ENCODE assay signal across 27 cellular contexts in genomic region chr11:120289426-120289825, GRCh38. TPM values are rescaled to one million over a fixed set of nuclear protein-coding genes. Genes with fewer than 3 reads are reported as not detected.
"Had no signal": no experiment of that assay in that cellular context is flagged by ENCODE, and none has a peak within 500 bp of the region (broad histone marks: within the 10 kb centered on the region; RNA-seq: fewer than 3 reads in every experiment).

No MANE protein-coding gene starts in this region.

- H3K4me2 ChIP-seq: smooth muscle cell had no signal

- H3K4me1 Mint-ChIP-seq: activated CD4-positive, alpha-beta T cell treated with anti-CD3 and anti-CD28 coated beads, Interleukin-2, amount 10 ng/mL, durations not matched to agents 7 days and 5 days; naive B cell; stimulated activated naive B cell treated with anti-CD40 and anti-IgM and Interleukin-4, amounts not matched to agents 10 μg/mL and 1 μg/mL and 100 μg/mL, for 72 hours had no signal

- H3K9me3 Mint-ChIP-seq: activated CD4-positive, alpha-beta T cell treated with anti-CD3 and anti-CD28 coated beads, Interleukin-2, amount 10 ng/mL, durations not matched to agents 7 days and 5 days; dendritic cell treated with granulocyte-macrophage colony-stimulating factor and Interleukin-4, amounts not matched to agents 40 ng/mL and 50 ng/mL, for 4 days; naive B cell; stimulated activated naive B cell treated with anti-CD40 and anti-IgM and Interleukin-4, amounts not matched to agents 10 μg/mL and 1 μg/mL and 100 μg/mL, for 72 hours; T-helper 2 cell treated with Interferon-gamma antibody and Interleukin-4, amounts not matched to agents 5 μg/mL and 100 μg/mL, for 36 hours; type B pancreatic cell had no signal

- H3K36me3 Mint-ChIP-seq: activated naive CD8-positive, alpha-beta T cell; naive B cell; stimulated activated naive B cell treated with anti-CD40 and anti-IgM and Interleukin-4, amounts not matched to agents 10 μg/mL and 1 μg/mL and 100 μg/mL, for 72 hours; type B pancreatic cell had no signal

- H3K27me3 ChIP-seq: adrenal gland, ascending aorta, testis had no signal

- H3K9me3 ChIP-seq: adrenal gland, ascending aorta, lower lobe of right lung, sigmoid colon, testis had no signal

- H3K27ac ChIP-seq: adrenal gland, ascending aorta, brain microvascular endothelial cell, lower lobe of right lung, sigmoid colon, testis, WERI-Rb-1 had no signal

- DNase-seq: activated CD4-positive, alpha-beta T cell treated with anti-CD3 and anti-CD28 coated beads, Interleukin-2, amount 10 ng/mL, durations not matched to agents 7 days and 5 days; activated CD4-positive, CD25-positive, alpha-beta regulatory T cell treated with anti-CD3 and anti-CD28 coated beads, Interleukin-2, amount 50 U/mL, for 72 hours; activated CD8-positive, alpha-beta T cell treated with anti-CD3 and anti-CD28 coated beads, Interleukin-2, amount 10 ng/mL, durations not matched to agents 7 days and 5 days; activated gamma-delta T cell treated with Interleukin-2 at 50 U/mL for 16 hours; adrenal gland; brain microvascular endothelial cell; caudate nucleus; effector CD4-positive, alpha-beta T cell; foreskin melanocyte; kidney; lower lobe of right lung; naive B cell; occipital lobe; posterior cingulate gyrus; sigmoid colon; stimulated activated CD4-positive, alpha-beta T cell treated with anti-CD3 and anti-CD28 coated beads, Interleukin-15, amount 100 ng/mL, for 24 hours; stimulated activated naive B cell treated with anti-CD40 and anti-IgM and Interleukin-4, amounts not matched to agents 10 μg/mL and 1 μg/mL and 100 μg/mL, for 72 hours; testis; WERI-Rb-1 had no signal

- ATAC-seq: activated CD8-positive, alpha-beta T cell treated with anti-CD3 and anti-CD28 coated beads, Interleukin-2, amount 10 ng/mL, durations not matched to agents 7 days and 5 days; esophagus mucosa; lower lobe of right lung; stimulated activated naive B cell treated with anti-CD40 and anti-IgM and Interleukin-4, amounts not matched to agents 10 μg/mL and 1 μg/mL and 100 μg/mL, for 72 hours had no signal

- H3K27ac Mint-ChIP-seq: activated CD4-positive, alpha-beta T cell treated with anti-CD3 and anti-CD28 coated beads, Interleukin-2, amount 10 ng/mL, durations not matched to agents 7 days and 5 days; activated CD8-positive, alpha-beta T cell treated with anti-CD3 and anti-CD28 coated beads, Interleukin-2, amount 10 ng/mL, durations not matched to agents 7 days and 5 days; activated naive CD8-positive, alpha-beta T cell; dendritic cell treated with granulocyte-macrophage colony-stimulating factor and Interleukin-4, amounts not matched to agents 40 ng/mL and 50 ng/mL, for 4 days; stimulated activated naive B cell treated with anti-CD40 and anti-IgM and Interleukin-4, amounts not matched to agents 10 μg/mL and 1 μg/mL and 100 μg/mL, for 72 hours; T-helper 2 cell treated with Interferon-gamma antibody and Interleukin-4, amounts not matched to agents 5 μg/mL and 100 μg/mL, for 36 hours; type B pancreatic cell had no signal

- H3K4me3 ChIP-seq: adrenal gland, ascending aorta, lower lobe of right lung, sigmoid colon, smooth muscle cell had no signal

- H3K4me3 Mint-ChIP-seq: activated CD4-positive, alpha-beta T cell treated with anti-CD3 and anti-CD28 coated beads, Interleukin-2, amount 10 ng/mL, durations not matched to agents 7 days and 5 days; activated CD8-positive, alpha-beta T cell treated with anti-CD3 and anti-CD28 coated beads, Interleukin-2, amount 10 ng/mL, durations not matched to agents 7 days and 5 days; activated naive CD8-positive, alpha-beta T cell; dendritic cell treated with granulocyte-macrophage colony-stimulating factor and Interleukin-4, amounts not matched to agents 40 ng/mL and 50 ng/mL, for 4 days; stimulated activated naive B cell treated with anti-CD40 and anti-IgM and Interleukin-4, amounts not matched to agents 10 μg/mL and 1 μg/mL and 100 μg/mL, for 72 hours; T-helper 2 cell treated with Interferon-gamma antibody and Interleukin-4, amounts not matched to agents 5 μg/mL and 100 μg/mL, for 36 hours; type B pancreatic cell had no signal

- H3K4me1 ChIP-seq: adrenal gland, ascending aorta, lower lobe of right lung, sigmoid colon, testis had no signal

- H3K36me3 ChIP-seq: adrenal gland, ascending aorta, brain microvascular endothelial cell, lower lobe of right lung, sigmoid colon, WERI-Rb-1 had no signal

RNA-seq across cellular contexts. Expression of gene POU2F3, which starts 49.5 kb away (rescaled TPM):
- total RNA-seq: activated CD4-positive, alpha-beta T cell treated with anti-CD3 and anti-CD28 coated beads, Interleukin-2, amount 10 ng/mL, durations not matched to agents 7 days and 5 days; activated CD8-positive, alpha-beta T cell treated with anti-CD3 and anti-CD28 coated beads, Interleukin-2, amount 10 ng/mL, durations not matched to agents 7 days and 5 days; ascending aorta; occipital lobe; sigmoid colon had no signal
- polyA plus RNA-seq: neural cell, smooth muscle cell had no signal
